ENCODE assay signal across 19 cellular contexts in genomic region chr9:99811598-99812383, GRCh38. TPM values are rescaled to one million over a fixed set of nuclear protein-coding genes. Genes with fewer than 3 reads are reported as not detected.
DNase-seq lines count a peak whose midpoint lies in the region; ATAC-seq, FAIRE-seq and TF ChIP-seq lines count a peak whose summit lies in the region.
"Had no signal": no experiment of that assay in that cellular context is flagged by ENCODE, and none has a peak within 500 bp of the region (broad histone marks: within the 10 kb centered on the region; RNA-seq: fewer than 3 reads in every experiment).

No MANE protein-coding gene starts in this region.

- POLR2A ChIA-PET in activated CD4-positive, alpha-beta T cell treated with anti-CD3 and anti-CD28 coated beads for 36 hours (lab: Charles Lee), result no interaction called here

- peak overlapping the region; percentile 66 for H3K27ac Mint-ChIP-seq in activated CD4-positive, alpha-beta T cell treated with anti-CD3 and anti-CD28 coated beads for 36 hours
- H3K27ac Mint-ChIP-seq: activated naive CD4-positive, alpha-beta T cell treated with anti-CD3 and anti-CD28 coated beads, Interleukin-2, amount 10 ng/mL, durations not matched to agents 7 days and 5 days; dendritic cell treated with granulocyte-macrophage colony-stimulating factor and Interleukin-4, amounts not matched to agents 40 ng/mL and 50 ng/mL, for 4 days; nephron had no signal

- peaks cover 45% of the 10 kb centered on the region for H3K4me1 Mint-ChIP-seq in activated CD4-positive, alpha-beta T cell treated with anti-CD3 and anti-CD28 coated beads for 36 hours

- no peaks in the 10 kb centered on the region for H3K9me3 ChIP-seq in kidney (ENCODE audit: control insufficient read depth in 1 of 2, low read length in 2 of 2)

- FAIRE-seq in kidney (lab: Jason Lieb, UNC), result no peak
- FAIRE-seq: A204.1, TTC549 had no signal

- no CpG with 5 or more reads among the region's 8 CpGs for WGBS in mesendoderm (ENCODE audit: extremely low coverage, insufficient coverage, low lambda C conversion rate)

- no peak overlapping the region for H2AK5ac ChIP-seq in mesendoderm (ENCODE audit: low read length)

- ATAC-seq in activated CD4-positive, alpha-beta T cell treated with anti-CD3 and anti-CD28 coated beads for 36 hours, result peak; percentile 85
- ATAC-seq in GM21576 (IDR thresholded peaks at IDR 0.05; ENCODE audit: unreplicated experiment) (peak; percentile 63), HG03439 (IDR thresholded peaks at IDR 0.05; ENCODE audit: unreplicated experiment) (peak; percentile 79), HG03571 (IDR thresholded peaks at IDR 0.05; ENCODE audit: unreplicated experiment) (no peak)
- ATAC-seq: foreskin keratinocyte, left cardiac atrium had no signal

- no peak overlapping the region for H4K5ac ChIP-seq in mesendoderm (ENCODE audit: low read length)

- peaks cover 1% of the 10 kb centered on the region for H3K79me1 ChIP-seq in mesendoderm (ENCODE audit: low read length)

- H3K9me3 Mint-ChIP-seq in activated CD4-positive, alpha-beta T cell treated with anti-CD3 and anti-CD28 coated beads for 36 hours (ENCODE audit: low read depth), result no peaks in the 10 kb centered on the region
- H3K9me3 Mint-ChIP-seq: activated naive CD4-positive, alpha-beta T cell treated with anti-CD3 and anti-CD28 coated beads, Interleukin-2, amount 10 ng/mL, durations not matched to agents 7 days and 5 days; dendritic cell treated with granulocyte-macrophage colony-stimulating factor and Interleukin-4, amounts not matched to agents 40 ng/mL and 50 ng/mL, for 4 days; nephron had no signal

- H2BK120ac ChIP-seq in mesendoderm (ENCODE audit: low read depth, low read length), result no peak overlapping the region

- no peak overlapping the region for H3K56ac ChIP-seq in mesendoderm (ENCODE audit: low read length)

- TF ChIP-seq CTCF in kidney (IDR thresholded peaks at IDR 0.05; ENCODE audit: borderline replicate concordance, extremely low read depth, insufficient read depth), result no peak

- H3K4me1 ChIP-seq in mesendoderm (ENCODE audit: control insufficient read depth, low read depth, low read length), result peaks cover 14% of the 10 kb centered on the region
- no peaks in the 10 kb centered on the region for H3K4me1 ChIP-seq in kidney (ENCODE audit: control insufficient read depth in 1 of 2, insufficient read depth in 1 of 2, low read depth in 1 of 2, low read length in 2 of 2)

- no peak overlapping the region for H3K4me2 ChIP-seq in mesendoderm (ENCODE audit: low read length)

- no peak overlapping the region for H2BK15ac ChIP-seq in mesendoderm (replicated peaks; ENCODE audit: low read depth)

- H3K18ac ChIP-seq in mesendoderm (ENCODE audit: low read length), result no peak overlapping the region

- no peak overlapping the region for H3K4me3 ChIP-seq in mesendoderm (ENCODE audit: low read length)
- no peak overlapping the region for H3K4me3 ChIP-seq in kidney (ENCODE audit: low read length in 2 of 2)
- H3K4me3 ChIP-seq: skin epidermis had no signal

- peak overlapping the region; percentile 7 for H3K4me3 Mint-ChIP-seq in activated CD4-positive, alpha-beta T cell treated with anti-CD3 and anti-CD28 coated beads for 36 hours
- H3K4me3 Mint-ChIP-seq: activated naive CD4-positive, alpha-beta T cell treated with anti-CD3 and anti-CD28 coated beads, Interleukin-2, amount 10 ng/mL, durations not matched to agents 7 days and 5 days; dendritic cell treated with granulocyte-macrophage colony-stimulating factor and Interleukin-4, amounts not matched to agents 40 ng/mL and 50 ng/mL, for 4 days; nephron had no signal

- DNase-seq in activated CD4-positive, alpha-beta T cell treated with anti-CD3 and anti-CD28 coated beads for 36 hours, result peak; percentile 35
- no peak for DNase-seq in activated CD4-positive, alpha-beta T cell treated with anti-CD3 and anti-CD28 coated beads, Interleukin-2, amount 50 U/mL, for 4 hours
- peak; percentile 49 for DNase-seq in mesendoderm
- no peak for DNase-seq in kidney
- DNase-seq in DMS 273 (lab: John Stamatoyannopoulos, UW; ENCODE audit: unreplicated experiment), result no peak
- DNase-seq: activated naive CD4-positive, alpha-beta T cell treated with anti-CD3 and anti-CD28 coated beads, Interleukin-2, amount 10 ng/mL, durations not matched to agents 7 days and 5 days; DMS53; foreskin keratinocyte; left cardiac atrium; NCI-H226 had no signal

- H3K9ac ChIP-seq in mesendoderm (ENCODE audit: low read length), result no peak overlapping the region
- H3K9ac ChIP-seq in kidney (ENCODE audit: low read length in 2 of 2), result no peak overlapping the region

- peaks cover 15% of the 10 kb centered on the region for H3K27me3 Mint-ChIP-seq in activated CD4-positive, alpha-beta T cell treated with anti-CD3 and anti-CD28 coated beads for 36 hours
- H3K27me3 Mint-ChIP-seq: dendritic cell treated with granulocyte-macrophage colony-stimulating factor and Interleukin-4, amounts not matched to agents 40 ng/mL and 50 ng/mL, for 4 days had no signal

- no peaks in the 10 kb centered on the region for H3K79me2 ChIP-seq in mesendoderm (ENCODE audit: control insufficient read depth, insufficient read depth, low read length)

- no peak overlapping the region for H3K23ac ChIP-seq in mesendoderm (ENCODE audit: low read length)

- H3K27ac ChIP-seq in mesendoderm (ENCODE audit: low read depth, low read length) (no peak overlapping the region), kidney (ENCODE audit: low read depth in 2 of 2, low read length in 2 of 2) (no peak overlapping the region)
- H3K27ac ChIP-seq: foreskin keratinocyte, RWPE1, skin epidermis had no signal

- no peaks in the 10 kb centered on the region for H3K36me3 ChIP-seq in mesendoderm (ENCODE audit: control insufficient read depth, insufficient read depth, low read length)
- H3K36me3 ChIP-seq in kidney (ENCODE audit: control insufficient read depth in 1 of 2, insufficient read depth in 2 of 2, low read length in 2 of 2), result no peaks in the 10 kb centered on the region

- CTCF ChIA-PET in activated CD4-positive, alpha-beta T cell treated with anti-CD3 and anti-CD28 coated beads for 36 hours (lab: Charles Lee), result interaction anchor here (0.6 to 2.5 kb wide), 12 partner anchors 10 to 659 kb away, joined by 3 to 16 read pairs (median 4); partner anchors contain the start of genes NR4A3 and STX17

- no peak overlapping the region for H3K4ac ChIP-seq in mesendoderm (ENCODE audit: low read depth, low read length)

- intact Hi-C loops in activated CD4-positive, alpha-beta T cell treated with anti-CD3 and anti-CD28 coated beads for 36 hours (cut with DNase I, micrococcal nuclease), result loop anchor here (1.0 to 10.0 kb wide), 5 partner anchors 8 to 754 kb away; no protein-coding TSS in a partner anchor
- intact Hi-C loops in kidney (cut with DNase I), result loop anchor here (10.0 kb wide), 1 partner anchor 547 kb away; no protein-coding TSS in a partner anchor

- H3K36me3 Mint-ChIP-seq in activated CD4-positive, alpha-beta T cell treated with anti-CD3 and anti-CD28 coated beads for 36 hours (ENCODE audit: low read depth), result peaks cover 7% of the 10 kb centered on the region
- H3K36me3 Mint-ChIP-seq: activated naive CD4-positive, alpha-beta T cell treated with anti-CD3 and anti-CD28 coated beads, Interleukin-2, amount 10 ng/mL, durations not matched to agents 7 days and 5 days had no signal

- no peak overlapping the region for H2BK5ac ChIP-seq in mesendoderm (ENCODE audit: low read length)

- H3K27me3 ChIP-seq in mesendoderm (ENCODE audit: insufficient read depth, low read length, poor library complexity), result no peaks in the 10 kb centered on the region
- H3K27me3 ChIP-seq: foreskin keratinocyte had no signal

- H4K8ac ChIP-seq in mesendoderm (ENCODE audit: low read depth, low read length), result no peak overlapping the region

RNA-seq across cellular contexts. Expression of gene NR4A3, which starts 9.9 kb away (rescaled TPM):
- total RNA-seq in activated CD4-positive, alpha-beta T cell treated with anti-CD3 and anti-CD28 coated beads for 36 hours, result 10 to 100 TPM; 26.7 to 27.5 TPM
- polyA plus RNA-seq in mesendoderm (2013, experiment 1 of 2), result 0.04 TPM
- 0.06 TPM for polyA plus RNA-seq in mesendoderm (2013, experiment 2 of 2)
- total RNA-seq in kidney, result 9.1 TPM
- 0.34 TPM for polyA plus RNA-seq in kidney (ENCODE audit: insufficient read depth, low read depth, low replicate concordance)

Comparison
In these comparisons a context has a peak if more than half of its experiments do, and no peak if none do; other contexts are left out.
1. DNase-seq: peak in activated CD4-positive, alpha-beta T cell treated with anti-CD3 and anti-CD28 coated beads for 36 hours (single experiment) and mesendoderm (single experiment); none in activated CD4-positive, alpha-beta T cell treated with anti-CD3 and anti-CD28 coated beads, Interleukin-2, amount 50 U/mL, for 4 hours (0 of 2), kidney (single experiment) and DMS 273 (single experiment).